11 cellular contexts compared by ENCODE assay signal in genomic region chr11:20672575-20672974, GRCh38. TPM values are rescaled to one million over a fixed set of nuclear protein-coding genes. Genes with fewer than 3 reads are reported as not detected.
DNase-seq lines count a peak whose midpoint lies in the region; ATAC-seq and TF ChIP-seq lines count a peak whose summit lies in the region.
"Had no signal": no experiment of that assay in that cellular context is flagged by ENCODE, and none has a peak within 500 bp of the region (broad histone marks: within the 10 kb centered on the region; RNA-seq: fewer than 3 reads in every experiment).

No MANE protein-coding gene starts in this region.

- CTCF ChIA-PET in A673 (lab: Charles Lee), result no interaction called here

- no peak overlapping the region for H3K27ac ChIP-seq in A673 (ENCODE audit: low read depth, low read length, poor library complexity, severe bottlenecking)

- peaks cover 4% of the 10 kb centered on the region for H3K36me3 Mint-ChIP-seq in endothelial cell (ENCODE audit: low read depth, unreplicated experiment)

- no peak overlapping the region for H3K4me3 ChIP-seq in A673 (ENCODE audit: low read depth, low read length, poor library complexity, severe bottlenecking)

- peaks cover 25% of the 10 kb centered on the region for H3K4me1 Mint-ChIP-seq in endothelial cell (ENCODE audit: unreplicated experiment)

- peaks cover 8% of the 10 kb centered on the region for H3K4me1 ChIP-seq in A673 (ENCODE audit: insufficient read depth, low read length, poor library complexity, severe bottlenecking)

- no peaks in the 10 kb centered on the region for H3K9me3 ChIP-seq in A673 (ENCODE audit: low read depth, low read length, poor library complexity, severe bottlenecking)

- H3K27me3 ChIP-seq in A673 (replicated peaks; ENCODE audit: insufficient read depth, low read depth, low read length, poor library complexity), result peaks cover 46% of the 10 kb centered on the region

- no peak overlapping the region for H3K27ac Mint-ChIP-seq in endothelial cell (ENCODE audit: unreplicated experiment)
- H3K27ac Mint-ChIP-seq: activated T-helper 17 cell treated with anti-CD3 and anti-CD28 coated beads, Interleukin-2, amount 50 U/mL, for 72 hours had no signal

- no peak for ATAC-seq in GM21515 (IDR thresholded peaks at IDR 0.05; ENCODE audit: unreplicated experiment)
- ATAC-seq: activated T-helper 17 cell treated with anti-CD3 and anti-CD28 coated beads, Interleukin-2, amount 50 U/mL, for 72 hours had no signal

- no peaks in the 10 kb centered on the region for H3K36me3 ChIP-seq in A673 (ENCODE audit: insufficient read depth, low read length, poor library complexity, severe bottlenecking)

- peak; percentile 46 for TF ChIP-seq CTCF in A673 (conservative IDR thresholded peaks at IDR 0.05; ENCODE audit: low read depth, low read length)
- TF ChIP-seq CTCF in GM12874 (IDR thresholded peaks at IDR 0.05; ENCODE audit: insufficient read depth, low read depth, low read length), result peak; percentile 39; the same call in 1 of the 2 replicates
- TF ChIP-seq CTCF in endothelial cell (IDR thresholded peaks at IDR 0.05; ENCODE audit: unreplicated experiment), result peak; percentile 51

- POLR2A ChIA-PET in A673 (lab: Charles Lee; ENCODE audit: low non-redundant PET), result no interaction called here

- DNase-seq in A673 (ENCODE audit: low spot score), result peak; percentile 13
- peak; percentile 7 for DNase-seq in NCI-H524 treated with DMSO at 0.1 percent for 48 hours (lab: John Stamatoyannopoulos, UW)
- DNase-seq in endothelial cell (ENCODE audit: low spot score), result no peak
- no peak for DNase-seq in NCI-H128 (lab: John Stamatoyannopoulos, UW; ENCODE audit: unreplicated experiment)
- no peak for DNase-seq in HPDE6-E6E7 (ENCODE audit: extremely low spot score)
- DNase-seq in cortex of kidney (lab: John Stamatoyannopoulos, UW), result no peak
- DNase-seq: Right ventricle myocardium superior; stimulated activated CD4-positive, alpha-beta T cell treated with anti-CD3 and anti-CD28 coated beads, Interleukin-12 subunit alpha, Interleukin-12 subunit beta, amount 100 ng/mL, for 4 hours had no signal

- H3K9me3 Mint-ChIP-seq in endothelial cell (ENCODE audit: unreplicated experiment), result no peaks in the 10 kb centered on the region
- H3K9me3 Mint-ChIP-seq: activated T-helper 17 cell treated with anti-CD3 and anti-CD28 coated beads, Interleukin-2, amount 50 U/mL, for 72 hours had no signal

- intact Hi-C loops in A673 (cut with micrococcal nuclease; ENCODE audit: unreplicated experiment), result loop anchor here (5.0 kb wide), 1 partner anchor 200 kb away; no protein-coding TSS in a partner anchor

- BruUV-seq in A673 (replicated peaks; lab: Mats Ljungman, UMichigan), result no TSS peak

- peaks cover 19% of the 10 kb centered on the region for H3K27me3 Mint-ChIP-seq in endothelial cell (ENCODE audit: unreplicated experiment)

- H3K4me3 Mint-ChIP-seq in endothelial cell (ENCODE audit: unreplicated experiment), result no peak overlapping the region
- H3K4me3 Mint-ChIP-seq: activated T-helper 17 cell treated with anti-CD3 and anti-CD28 coated beads, Interleukin-2, amount 50 U/mL, for 72 hours had no signal

RNA-seq across cellular contexts. Expression of gene NELL1, which starts 3.2 kb away (rescaled TPM):
- 0.32 TPM in 1 of 2 replicates, not detected in the other for total RNA-seq in A673 (2021)
- total RNA-seq in endothelial cell (ENCODE audit: unreplicated experiment), result 0.26 TPM
- total RNA-seq: activated T-helper 17 cell treated with anti-CD3 and anti-CD28 coated beads, Interleukin-2, amount 50 U/mL, for 72 hours; Right ventricle myocardium superior had no signal

Comparison
In these comparisons a context has a peak if more than half of its experiments do, and no peak if none do; other contexts are left out.
1. DNase-seq: peak in A673 (single experiment) and NCI-H524 treated with DMSO at 0.1 percent for 48 hours (single experiment); none in endothelial cell (single experiment), NCI-H128 (single experiment), HPDE6-E6E7 (single experiment) and cortex of kidney (single experiment).
2. Peak in every context shown above with its lines, with median percentiles within 50 percentile points of each other: CTCF ChIP-seq.